16 cellular contexts compared by ENCODE assay signal in the genomic region with DNA sequence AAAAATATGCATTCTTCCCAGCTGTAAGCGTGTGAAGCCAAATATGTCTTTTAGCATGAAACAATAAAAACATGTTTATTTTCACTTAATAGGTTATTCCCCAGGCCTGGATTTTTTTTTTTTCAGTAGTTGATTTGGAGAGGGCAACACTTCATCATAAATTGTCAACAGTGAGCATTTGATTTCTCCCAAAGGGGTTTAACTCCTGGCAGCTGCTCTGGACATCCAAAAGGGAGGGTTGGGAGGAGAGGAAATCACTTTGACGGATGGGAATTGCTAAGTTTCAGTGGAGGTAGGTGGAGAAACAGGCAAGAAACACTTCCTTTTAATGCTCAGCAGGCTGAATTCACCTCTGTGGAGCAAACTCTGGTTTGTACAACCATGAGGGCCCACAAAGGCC. TPM values are rescaled to one million over a fixed set of nuclear protein-coding genes. Genes with fewer than 3 reads are reported as not detected.
DNase-seq lines count a peak whose midpoint lies in the region; ATAC-seq and TF ChIP-seq lines count a peak whose summit lies in the region.
"Had no signal": no experiment of that assay in that cellular context is flagged by ENCODE, and none has a peak within 500 bp of the region (broad histone marks: within the 10 kb centered on the region; RNA-seq: fewer than 3 reads in every experiment).

No MANE protein-coding gene starts in this region.

- intact Hi-C loops in sciatic nerve (cut with DNase I) = no loop called here
- intact Hi-C loops in upper lobe of right lung (cut with DNase I) = no loop called here

- H3K27ac ChIP-seq in upper lobe of right lung = no peak overlapping the region
- H3K27ac ChIP-seq: HL-60, Peyer's patch had no signal

- peak; percentile 28 for DNase-seq in SKM-1 treated with dmso at 0.1 percent for 144 hours (lab: John Stamatoyannopoulos, UW; ENCODE audit: unreplicated experiment)
- DNase-seq in SKM-1 (lab: John Stamatoyannopoulos, UW; ENCODE audit: unreplicated experiment) = no peak
- DNase-seq in NCI-H446 treated with DMSO at 0.1 percent for 48 hours (lab: John Stamatoyannopoulos, UW) = peak; percentile 34
- peak; percentile 14 for DNase-seq in fibroblast of the aortic adventitia (ENCODE audit: low read depth)
- no peak for DNase-seq in sciatic nerve (ENCODE audit: low spot score)
- DNase-seq in Kasumi-1 (lab: John Stamatoyannopoulos, UW) = no peak
- no peak for DNase-seq in upper lobe of right lung
- DNase-seq in GDM1 (lab: John Stamatoyannopoulos, UW) = no peak
- DNase-seq: ACHN; CD8-positive, alpha-beta T cell; H7; NCI-H1105; NCI-H187 treated with DMSO at 0.1 percent for 48 hours; Peyer's patch; SHP77 had no signal

- no peaks in the 10 kb centered on the region for H3K27me3 ChIP-seq in upper lobe of right lung
- H3K27me3 ChIP-seq: Peyer's patch had no signal

- no peak for TF ChIP-seq CTCF in fibroblast of the aortic adventitia (IDR thresholded peaks at IDR 0.05; ENCODE audit: insufficient read depth, low read length)
- no peak for TF ChIP-seq CTCF in upper lobe of right lung (IDR thresholded peaks at IDR 0.05)

- H3K36me3 ChIP-seq in upper lobe of right lung = no peaks in the 10 kb centered on the region
- H3K36me3 ChIP-seq: Peyer's patch had no signal

- H3K4me1 ChIP-seq in upper lobe of right lung = no peaks in the 10 kb centered on the region
- H3K4me1 ChIP-seq: Peyer's patch had no signal

- H3K4me3 ChIP-seq in fibroblast of the aortic adventitia (ENCODE audit: low read depth, low read length) = no peak overlapping the region
- H3K4me3 ChIP-seq in upper lobe of right lung = no peak overlapping the region
- H3K4me3 ChIP-seq: Peyer's patch had no signal

- ATAC-seq in sciatic nerve (peak; percentile 59), upper lobe of right lung (no peak)
- ATAC-seq: CD8-positive, alpha-beta T cell had no signal

- H3K9me3 ChIP-seq in upper lobe of right lung = no peaks in the 10 kb centered on the region
- H3K9me3 ChIP-seq: Peyer's patch had no signal

RNA-seq across cellular contexts. Expression of gene PLAC8L1, which starts 23.7 kb away (rescaled TPM):
- total RNA-seq in fibroblast of the aortic adventitia (ENCODE audit: low replicate concordance) (0.98 TPM in 1 of 2 replicates, not detected in the other), sciatic nerve (not detected), upper lobe of right lung (not detected)
- total RNA-seq: CD8-positive, alpha-beta T cell had no signal

Comparison
In these comparisons a context has a peak if more than half of its experiments do, and no peak if none do; other contexts are left out.
1. DNase-seq: peak in SKM-1 treated with dmso at 0.1 percent for 144 hours (single experiment), NCI-H446 treated with DMSO at 0.1 percent for 48 hours (single experiment) and fibroblast of the aortic adventitia (single experiment); none in SKM-1 (single experiment), sciatic nerve (single experiment), Kasumi-1 (0 of 2), upper lobe of right lung (single experiment) and GDM1 (single experiment).